In the genomic region with DNA sequence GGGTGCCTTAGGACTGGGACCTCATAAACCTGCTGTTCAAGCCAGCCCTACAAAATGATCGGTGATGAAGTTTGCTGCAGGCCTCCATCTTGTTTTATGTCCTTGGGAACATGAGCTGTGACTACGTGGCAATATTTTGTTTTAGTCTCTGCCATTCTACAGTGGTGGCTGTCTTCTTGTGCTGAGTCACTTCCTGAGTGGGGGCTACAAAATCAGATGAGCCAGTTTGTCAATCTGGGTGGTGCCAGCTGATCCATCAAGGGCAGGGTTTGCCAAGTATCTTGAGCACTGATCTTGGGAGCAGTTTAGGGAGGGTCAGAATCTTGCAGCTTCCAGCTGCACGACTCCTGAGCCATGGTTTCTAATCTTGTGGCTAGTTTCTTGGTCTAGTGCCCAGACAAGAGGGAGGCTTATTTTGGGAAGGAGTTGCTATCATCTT, we compare ENCODE assay signal across 1 cellular context.
TF ChIP-seq lines count a peak whose summit lies in the region.

No MANE protein-coding gene starts in this region.

TF ChIP-seq in HepG2, 621 proteins besides CTCF, POLR2A, EP300 and RAD21:
- no peak for TF ChIP-seq MZF1 (CRISPR knock-in tag; IDR thresholded peaks at IDR 0.05; ENCODE audit: borderline replicate concordance)
- TF ChIP-seq ZNF224 (CRISPR knock-in tag; IDR thresholded peaks at IDR 0.05) = no peak
